14 cellular contexts compared by ENCODE assay signal in genomic region chr17:82101767-82102679, GRCh38. TPM values are rescaled to one million over a fixed set of nuclear protein-coding genes. Genes with fewer than 3 reads are reported as not detected.
DNase-seq lines count a peak whose midpoint lies in the region; ATAC-seq, FAIRE-seq and TF ChIP-seq lines count a peak whose summit lies in the region.
"Had no signal": no experiment of that assay in that cellular context is flagged by ENCODE, and none has a peak within 500 bp of the region (broad histone marks: within the 10 kb centered on the region; RNA-seq: fewer than 3 reads in every experiment).

No MANE protein-coding gene starts in this region.

- ATAC-seq in A549 (no peak), HCT116 (no peak), GM19328 (IDR thresholded peaks at IDR 0.05; ENCODE audit: unreplicated experiment) (no peak)
- ATAC-seq: activated naive CD4-positive, alpha-beta T cell treated with anti-CD3 and anti-CD28 coated beads, Interleukin-2, amount 50 U/mL, for 72 hours; GM12878; PC-3 had no signal

- no peak for TF ChIP-seq CTCF in A549 (IDR thresholded peaks at IDR 0.05)
- no peak for TF ChIP-seq CTCF in HCT116 (IDR thresholded peaks at IDR 0.05 in 2 of 3, conservative IDR thresholded peaks at IDR 0.05 in 1 of 3; ENCODE audit: borderline replicate concordance in 1 of 3, insufficient read depth in 1 of 3, low read depth in 2 of 3, low read length in 2 of 3)
- no peak for TF ChIP-seq CTCF in chondrocyte (IDR thresholded peaks at IDR 0.05)
- TF ChIP-seq CTCF in osteoblast (IDR thresholded peaks at IDR 0.05; ENCODE audit: extremely low read depth, low read depth, low read length) = no peak

- peaks cover 19% of the 10 kb centered on the region for H3K4me1 Mint-ChIP-seq in chondrocyte (ENCODE audit: low read depth)

- peak overlapping the region; percentile 32 for H3K27ac Mint-ChIP-seq in chondrocyte (ENCODE audit: unreplicated experiment)

- H3K36me3 ChIP-seq in HCT116 (ENCODE audit: control insufficient read depth in 1 of 2, insufficient read depth in 2 of 2, low read length in 2 of 2) (peaks cover 0 to 14% of the 10 kb centered on the region in 2 experiments; a peak in 1 of 4 replicates), osteoblast (ENCODE audit: insufficient read depth, low read length) (no peaks in the 10 kb centered on the region)

- no peaks in the 10 kb centered on the region for H3K36me3 Mint-ChIP-seq in chondrocyte (ENCODE audit: low read depth)

- TF ChIP-seq RAD21 in A549 (conservative IDR thresholded peaks at IDR 0.05 in 1 of 2, IDR thresholded peaks at IDR 0.05 in 1 of 2) (no peak), HCT116 (IDR thresholded peaks at IDR 0.05; ENCODE audit: low read depth) (no peak)

- H3K4me3 ChIP-seq in A549 = no peak overlapping the region
- H3K4me3 ChIP-seq in HCT116 (replicated peaks in 1 of 2; ENCODE audit: low read depth in 1 of 2, low read length in 2 of 2) = no peak overlapping the region
- no peak overlapping the region for H3K4me3 ChIP-seq in osteoblast (ENCODE audit: insufficient read depth, low read length)
- H3K4me3 ChIP-seq: GM12878 had no signal

- no peaks in the 10 kb centered on the region for H3K27me3 Mint-ChIP-seq in chondrocyte (ENCODE audit: low read depth)

- H3K9me3 Mint-ChIP-seq in chondrocyte (ENCODE audit: low read depth) = no peaks in the 10 kb centered on the region
- H3K9me3 Mint-ChIP-seq: activated naive CD4-positive, alpha-beta T cell treated with anti-CD3 and anti-CD28 coated beads, Interleukin-2, amount 50 U/mL, for 72 hours had no signal

- CTCF ChIA-PET in A549 (lab: Yijun Ruan, JAX) (interaction anchor here (0.9 to 4.1 kb wide), 3 partner anchors 64 to 83 kb away, joined by 4 to 22 read pairs (median 4); partner anchors contain the start of gene DCXR), HCT116 (lab: Charles Lee) (no interaction called here)

- BruUV-seq in HCT116 (replicated peaks; lab: Mats Ljungman, UMichigan) = no TSS peak

- FAIRE-seq in A549 (lab: Jason Lieb, UNC) = no peak
- FAIRE-seq: GM12878 had no signal

- H4K20me1 ChIP-seq in HCT116 (ENCODE audit: insufficient read depth) (no peaks in the 10 kb centered on the region), osteoblast (ENCODE audit: insufficient read depth, low read length) (peaks cover 1% of the 10 kb centered on the region)

- intact Hi-C loops in HCT116 (cut with micrococcal nuclease) = no loop called here

- peak overlapping the region; percentile 59 to 96 for H3K27ac ChIP-seq in A549
- H3K27ac ChIP-seq in HCT116 (ENCODE audit: low read depth, low read length) = peak overlapping the region; percentile 99; the same call in 1 of the 2 replicates
- no peak overlapping the region for H3K27ac ChIP-seq in osteoblast (ENCODE audit: low read depth, low read length)

- no peak for TF ChIP-seq EP300 in A549 (IDR thresholded peaks at IDR 0.05)

- POLR2A ChIA-PET in A549 (lab: Yijun Ruan, JAX) (interaction anchor here (1.5 kb wide), 1 partner anchor 10 kb away, joined by 3 read pairs; no protein-coding TSS in a partner anchor), HCT116 (lab: Charles Lee) (no interaction called here)

- H3K9me2 ChIP-seq in HCT116 (ENCODE audit: insufficient read depth) = no peaks in the 10 kb centered on the region

- peaks cover 65% of the 10 kb centered on the region for H3K4me1 ChIP-seq in A549
- H3K4me1 ChIP-seq in HCT116 (ENCODE audit: control insufficient read depth in 1 of 2, insufficient read depth in 2 of 2, low read length in 2 of 2) = peaks cover 40 to 66% of the 10 kb centered on the region in 2 experiments
- peaks cover 8% of the 10 kb centered on the region for H3K4me1 ChIP-seq in osteoblast (ENCODE audit: insufficient read depth, low read length)

- H3K4me3 Mint-ChIP-seq in chondrocyte (ENCODE audit: unreplicated experiment) = no peak overlapping the region

- H3K79me2 ChIP-seq in HCT116 (ENCODE audit: insufficient read depth, low read length) = peaks cover 30% of the 10 kb centered on the region
- H3K79me2 ChIP-seq in osteoblast (ENCODE audit: insufficient read depth, low read length) = peaks cover 5% of the 10 kb centered on the region

- H3K9me3 ChIP-seq in A549 (no peaks in the 10 kb centered on the region), HCT116 (ENCODE audit: control insufficient read depth in 1 of 2, insufficient read depth in 1 of 2, low read depth in 1 of 2, low read length in 2 of 2) (no peaks in the 10 kb centered on the region), osteoblast (ENCODE audit: low read depth, low read length) (no peaks in the 10 kb centered on the region)

- RAD21 ChIA-PET in HCT116 (lab: Charles Lee; ENCODE audit: low non-redundant PET in 1 of 2, low total read pairs in 2 of 2, uncharacterized antibody in 2 of 2, unreplicated experiment in 2 of 2) = no interaction called here

- no peak overlapping the region for H3K9ac ChIP-seq in HCT116 (ENCODE audit: low read length)

- H3K4me2 ChIP-seq in A549 (peak overlapping the region; percentile 49), HCT116 (ENCODE audit: low read length) (no peak overlapping the region), osteoblast (ENCODE audit: insufficient read depth, low read length) (no peak overlapping the region)

- no peak for DNase-seq in A549 (ENCODE audit: low read depth in 1 of 2, low spot score in 1 of 2)
- DNase-seq in HCT116 (ENCODE audit: low read depth, low spot score) = no peak
- no peak for DNase-seq in chondrocyte (ENCODE audit: low spot score)
- peak; percentile 77 for DNase-seq in osteoblast (ENCODE audit: insufficient read length, low spot score, missing footprints)
- no peak for DNase-seq in D341Med (ENCODE audit: low spot score)
- DNase-seq in glomerular visceral epithelial cell (ENCODE audit: extremely low spot score) = no peak
- no peak for DNase-seq in germinal center (ENCODE audit: low spot score)
- DNase-seq: activated CD4-positive, CD25-positive, alpha-beta regulatory T cell treated with anti-CD3 and anti-CD28 coated beads, Interleukin-2, amount 50 U/mL, for 72 hours; effector CD8-positive, alpha-beta T cell; MV-4-11; PC-3 had no signal

- WGBS in A549 (ENCODE audit: missing lambda C conversion rate) = 50% methylated on average over 18 of the region's 18 CpGs

- H2AFZ ChIP-seq in HCT116 (ENCODE audit: low read depth, low read length, poor library complexity, severe bottlenecking) = no peak overlapping the region
- H2AFZ ChIP-seq in osteoblast (ENCODE audit: low read length) = no peak overlapping the region

- TF ChIP-seq POLR2A in A549 (IDR thresholded peaks at IDR 0.05; ENCODE audit: low read length) (no peak), HCT116 (IDR thresholded peaks at IDR 0.05; ENCODE audit: borderline replicate concordance, extremely low read depth, insufficient read depth, insufficient read length) (no peak)

- H3K27me3 ChIP-seq in HCT116 (ENCODE audit: insufficient read depth, low read length) = no peaks in the 10 kb centered on the region
- H3K27me3 ChIP-seq in osteoblast (ENCODE audit: insufficient read depth, low read length) = no peaks in the 10 kb centered on the region

TF ChIP-seq in A549, 52 proteins besides CTCF, POLR2A, EP300 and RAD21 (continues in another document):
- TF ChIP-seq RNF2 (IDR thresholded peaks at IDR 0.05; ENCODE audit: borderline replicate concordance, low read depth) (no peak), FOXS1 (CRISPR knock-in tag; IDR thresholded peaks at IDR 0.05) (no peak)

RNA-seq across cellular contexts. Expression of gene FASN, which starts 4.0 kb away (rescaled TPM):
- polyA plus RNA-seq in A549 (2011; rRNA removed) (12.9 and 16.3 TPM in 2 replicates), A549 (2017; fragmentation: RNase III; extraction: RNeasy Plus Mini Kit Qiagen cat#74134 plus additional on column Dnase treatment) (114 to 169 TPM (median 144 TPM) in 3 replicates)
- 107 and 146 TPM in 2 replicates for polyA plus RNA-seq in A549 (2012; cell fraction: cytosol; rRNA removed)
- polyA plus RNA-seq in A549 (2012; cell fraction: nucleus; rRNA removed) = 443 and 799 TPM in 2 replicates
- polyA minus RNA-seq in A549 (2011; rRNA and poly(A)+ RNA removed) = 16.9 and 37.7 TPM in 2 replicates
- total RNA-seq in HCT116 (2021; ENCODE audit: unreplicated experiment) (754 TPM), chondrocyte (132 to 145 TPM (median 141 TPM) in 3 replicates), osteoblast (120 and 142 TPM in 2 replicates)
- polyA plus RNA-seq in HCT116 (2012) = 391 and 513 TPM in 2 replicates

RNA-seq across cellular contexts. Expression of gene DUS1L, which starts 36.4 kb away (rescaled TPM):
- 48.1 and 59.5 TPM in 2 replicates for polyA plus RNA-seq in A549 (2011; rRNA removed)
- 169 and 171 TPM in 2 replicates for polyA plus RNA-seq in A549 (2012; cell fraction: cytosol; rRNA removed)
- 577 and 749 TPM in 2 replicates for polyA plus RNA-seq in A549 (2012; cell fraction: nucleus; rRNA removed)
- polyA plus RNA-seq in A549 (2017; fragmentation: RNase III; extraction: RNeasy Plus Mini Kit Qiagen cat#74134 plus additional on column Dnase treatment) = 81.5 to 84.8 TPM (median 83.6 TPM) in 3 replicates
- 25.8 and 30.8 TPM in 2 replicates for polyA minus RNA-seq in A549 (2011; rRNA and poly(A)+ RNA removed)
- 176 TPM for total RNA-seq in HCT116 (2021; ENCODE audit: unreplicated experiment)
- 120 and 129 TPM in 2 replicates for polyA plus RNA-seq in HCT116 (2012)
- 64.0 to 78.4 TPM (median 68.4 TPM) in 3 replicates for total RNA-seq in chondrocyte
- total RNA-seq in osteoblast = 43.8 and 43.9 TPM in 2 replicates

RNA-seq across cellular contexts. Expression of gene GPS1, which starts 50.3 kb away (rescaled TPM):
- polyA plus RNA-seq in A549 (2011; rRNA removed) (89.4 and 93.8 TPM in 2 replicates), A549 (2017; fragmentation: RNase III; extraction: RNeasy Plus Mini Kit Qiagen cat#74134 plus additional on column Dnase treatment) (122 to 130 TPM (median 126 TPM) in 3 replicates)
- 230 and 300 TPM in 2 replicates for polyA plus RNA-seq in A549 (2012; cell fraction: cytosol; rRNA removed)
- 472 and 641 TPM in 2 replicates for polyA plus RNA-seq in A549 (2012; cell fraction: nucleus; rRNA removed)
- 125 and 162 TPM in 2 replicates for polyA minus RNA-seq in A549 (2011; rRNA and poly(A)+ RNA removed)
- total RNA-seq in HCT116 (2021; ENCODE audit: unreplicated experiment) (205 TPM), chondrocyte (79.8 to 103 TPM (median 82.8 TPM) in 3 replicates), osteoblast (90.2 and 93.7 TPM in 2 replicates)
- polyA plus RNA-seq in HCT116 (2012) = 154 and 156 TPM in 2 replicates

RNA-seq across cellular contexts. Expression of gene RFNG, which starts 50.4 kb away (rescaled TPM):
- polyA plus RNA-seq in A549 (2011; rRNA removed) (8.4 and 8.9 TPM in 2 replicates), A549 (2017; fragmentation: RNase III; extraction: RNeasy Plus Mini Kit Qiagen cat#74134 plus additional on column Dnase treatment) (21.3 to 31.5 TPM (median 25.7 TPM) in 3 replicates)
- polyA plus RNA-seq in A549 (2012; cell fraction: cytosol; rRNA removed) = 18.8 and 28.0 TPM in 2 replicates
- 72.7 and 93.7 TPM in 2 replicates for polyA plus RNA-seq in A549 (2012; cell fraction: nucleus; rRNA removed)
- 16.0 and 17.5 TPM in 2 replicates for polyA minus RNA-seq in A549 (2011; rRNA and poly(A)+ RNA removed)
- total RNA-seq in HCT116 (2021; ENCODE audit: unreplicated experiment) (52.0 TPM), chondrocyte (29.7 to 47.4 TPM (median 45.2 TPM) in 3 replicates), osteoblast (46.3 and 52.7 TPM in 2 replicates)
- polyA plus RNA-seq in HCT116 (2012) = 53.5 and 62.2 TPM in 2 replicates

Comparison
In these comparisons a context has a peak if more than half of its experiments do, and no peak if none do; other contexts are left out.
1. Of the 6 proteins assayed by ChIP-seq in both A549 and HCT116: peak only in A549: MAX; only in HCT116: none; in both: none; in neither: 4; mixed calls (peak in some experiments, not most) for 1.